Comparison of ENCODE assay signal across 27 cellular contexts in the genomic region with DNA sequence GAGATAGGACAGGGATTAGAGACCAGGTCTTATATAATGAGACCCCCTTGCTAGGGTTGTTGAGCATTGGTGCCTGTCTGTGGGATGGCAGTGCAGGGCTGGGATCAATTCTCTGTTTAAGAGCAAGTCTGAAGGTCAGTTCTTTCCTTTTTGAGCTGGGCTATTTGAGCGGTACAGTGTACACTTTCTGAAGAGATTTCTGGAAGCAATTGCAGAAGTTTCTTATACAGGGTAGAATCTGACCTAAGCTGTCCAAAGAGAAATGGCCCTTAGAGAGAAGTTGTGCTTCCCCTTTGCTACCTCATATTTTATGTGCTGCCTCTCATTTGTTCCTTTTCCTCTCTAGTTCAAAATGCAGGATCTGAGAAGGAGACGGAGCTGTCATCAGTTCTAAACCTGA. TPM values are rescaled to one million over a fixed set of nuclear protein-coding genes. Genes with fewer than 3 reads are reported as not detected.
DNase-seq lines count a peak whose midpoint lies in the region; ATAC-seq and TF ChIP-seq lines count a peak whose summit lies in the region.
"Had no signal": no experiment of that assay in that cellular context is flagged by ENCODE, and none has a peak within 500 bp of the region (broad histone marks: within the 10 kb centered on the region; RNA-seq: fewer than 3 reads in every experiment).

No MANE protein-coding gene starts in this region.

- H3K4me1 ChIP-seq in mucosa of descending colon (ENCODE audit: low read depth) (no peaks in the 10 kb centered on the region), mesenchymal stem cell (ENCODE audit: control insufficient read depth, insufficient read depth, low read depth, low read length) (peaks cover 2% of the 10 kb centered on the region)

- H4K91ac ChIP-seq in mesenchymal stem cell (ENCODE audit: low read length), result no peak overlapping the region

- H3K9me3 ChIP-seq in mucosa of descending colon, result no peaks in the 10 kb centered on the region
- no peaks in the 10 kb centered on the region for H3K9me3 ChIP-seq in mesenchymal stem cell (ENCODE audit: control insufficient read depth, low read length)
- H3K9me3 ChIP-seq: BLaER1 treated with 17β-estradiol and CSF1 and Interleukin-3, amounts not matched to agents 10 nM and 100 nM; heart right ventricle had no signal

- no peak overlapping the region for H3K14ac ChIP-seq in mesenchymal stem cell (ENCODE audit: low read length in 2 of 2)

- H3K4me2 ChIP-seq in mesenchymal stem cell (ENCODE audit: low read length, poor library complexity, severe bottlenecking), result no peak overlapping the region

- no peak for TF ChIP-seq CTCF in dorsolateral prefrontal cortex (IDR thresholded peaks at IDR 0.05 in 54 of 56, conservative IDR thresholded peaks at IDR 0.05 in 2 of 56; ENCODE audit: low read depth in 1 of 56, partially characterized antibody in 56 of 56)
- no peak for TF ChIP-seq CTCF in mucosa of descending colon (IDR thresholded peaks at IDR 0.05)

- no peak overlapping the region for H3K23ac ChIP-seq in mesenchymal stem cell (ENCODE audit: low read length in 2 of 2)

- no CpG with 5 or more reads among the region's 2 CpGs for WGBS in mesenchymal stem cell

- H3K79me1 ChIP-seq in mesenchymal stem cell (replicated peaks; ENCODE audit: low read length, poor library complexity, severe bottlenecking), result peaks cover 18% of the 10 kb centered on the region

- no peak overlapping the region for H2AK5ac ChIP-seq in mesenchymal stem cell (ENCODE audit: low read length, severe bottlenecking)

- H3K27ac ChIP-seq in dorsolateral prefrontal cortex (peak overlapping the region in 55 of 59 donors; percentile 1 to 91 (median 67)), mesenchymal stem cell (ENCODE audit: low read length, poor library complexity, severe bottlenecking) (no peak overlapping the region)
- H3K27ac ChIP-seq: BLaER1 treated with 17β-estradiol and CSF1 and Interleukin-3, amounts not matched to agents 10 nM and 100 nM; heart right ventricle; WERI-Rb-1 had no signal

- no peaks in the 10 kb centered on the region for H3K36me3 ChIP-seq in mucosa of descending colon (ENCODE audit: low read depth)
- peaks cover 0 to 4% of the 10 kb centered on the region in 2 experiments for H3K36me3 ChIP-seq in mesenchymal stem cell (ENCODE audit: control insufficient read depth in 1 of 2, insufficient read depth in 2 of 2, low read depth in 1 of 2, low read length in 2 of 2)
- H3K36me3 ChIP-seq: heart right ventricle, WERI-Rb-1 had no signal

- no peak overlapping the region for H3K4me3 ChIP-seq in dorsolateral prefrontal cortex
- H3K4me3 ChIP-seq in mucosa of descending colon, result no peak overlapping the region
- H3K4me3 ChIP-seq in mesenchymal stem cell (ENCODE audit: insufficient read depth in 1 of 2, low read depth in 1 of 2, low read length in 2 of 2), result no peak overlapping the region
- H3K4me3 ChIP-seq: BLaER1 treated with 17β-estradiol and CSF1 and Interleukin-3, amounts not matched to agents 10 nM and 100 nM; GM12878; heart right ventricle had no signal

- in situ Hi-C loops in KBM-7 (cut with MboI; ENCODE audit: low pct_unique_long_range_greater_than_20kb, low sequenced_read_pairs), result no loop called here

- H4K8ac ChIP-seq in mesenchymal stem cell (ENCODE audit: low read length), result no peak overlapping the region

- H3K9ac ChIP-seq in mesenchymal stem cell (ENCODE audit: low read length), result no peak overlapping the region
- H3K9ac ChIP-seq: BLaER1 treated with 17β-estradiol and CSF1 and Interleukin-3, amounts not matched to agents 10 nM and 100 nM had no signal

- ATAC-seq in mucosa of descending colon (peak; percentile 52), GM18517 (IDR thresholded peaks at IDR 0.05; ENCODE audit: unreplicated experiment) (no peak), GM21526 (IDR thresholded peaks at IDR 0.05; ENCODE audit: low FRiP score, unreplicated experiment) (no peak)
- ATAC-seq: activated T-cell treated with anti-CD3 and anti-CD28 coated beads, Interleukin-2, amount 50 U/mL, for 72 hours; GM12878; heart right ventricle; right cardiac atrium; stimulated activated naive CD8-positive, alpha-beta T cell treated with anti-CD3 and anti-CD28 coated beads, Interleukin-15, Interleukin-2, amounts not matched to agents 100 U/mL and 50 U/mL, for 24 hours; T-helper 17 cell had no signal

- H3K4ac ChIP-seq in mesenchymal stem cell (ENCODE audit: low read depth in 1 of 2, low read length in 2 of 2), result no peak overlapping the region

- H2BK12ac ChIP-seq in mesenchymal stem cell (ENCODE audit: low read length in 2 of 2), result no peak overlapping the region

- intact Hi-C loops in dorsolateral prefrontal cortex (cut with DNase I), result loop anchor here in 1 of 2 donors (10.0 kb wide), 1 partner anchor 68 kb away; no protein-coding TSS in a partner anchor
- intact Hi-C loops in mucosa of descending colon (cut with DNase I, micrococcal nuclease), result no loop called here

- DNase-seq in KBM-7 (peak; percentile 26), OCI-M1 (lab: John Stamatoyannopoulos, UW) (peak; percentile 53), dorsolateral prefrontal cortex (no peak), mucosa of descending colon (no peak), NCI-H526 treated with DMSO at 0.1 percent for 48 hours (lab: John Stamatoyannopoulos, UW) (no peak), mesenchymal stem cell (no peak)
- DNase-seq: activated CD4-positive, alpha-beta T cell treated with anti-CD3 and anti-CD28 coated beads, Interleukin-2, amount 10 ng/mL, durations not matched to agents 24 days and 14 days; activated naive CD4-positive, alpha-beta T cell treated with Interleukin-2 at 50 U/mL for 16 hours; activated T-cell treated with anti-CD3 and anti-CD28 coated beads, Interleukin-2, amount 50 U/mL, for 72 hours; amygdala; central memory CD4-positive, alpha-beta T cell; effector CD8-positive, alpha-beta T cell; heart right ventricle; left cardiac atrium; NCI-H1694 treated with DMSO at 0.1 percent for 48 hours; NCI-H2171 treated with DMSO at 0.1 percent for 48 hours; NCI-H524; NK-92 treated with Interleukin-12 subunit alpha and Interleukin-12 subunit beta, amount 100 ng/mL, for 24 hours; right cardiac atrium; stimulated activated CD4-positive, alpha-beta T cell treated with anti-CD3 and anti-CD28 coated beads, Interleukin-12 subunit alpha, Interleukin-12 subunit beta, amount 100 ng/mL, for 4 hours; stimulated activated naive CD8-positive, alpha-beta T cell treated with anti-CD3 and anti-CD28 coated beads, Interleukin-15, Interleukin-2, amounts not matched to agents 100 U/mL and 50 U/mL, for 24 hours; T-helper 17 cell; WERI-Rb-1 had no signal

- H2BK15ac ChIP-seq in mesenchymal stem cell (ENCODE audit: low read depth, poor library complexity, severe bottlenecking), result no peak overlapping the region

- H2BK5ac ChIP-seq in mesenchymal stem cell (ENCODE audit: low read depth, low read length, poor library complexity, severe bottlenecking), result no peak overlapping the region

- no peak overlapping the region for H2AFZ ChIP-seq in mesenchymal stem cell (ENCODE audit: low read depth, low read length)

- H2BK120ac ChIP-seq in mesenchymal stem cell (ENCODE audit: low read depth, low read length), result no peak overlapping the region

- H3K27me3 ChIP-seq in dorsolateral prefrontal cortex (no peaks in the 10 kb centered on the region), mesenchymal stem cell (ENCODE audit: control insufficient read depth in 1 of 2, insufficient read depth in 1 of 2, low read length in 2 of 2) (no peaks in the 10 kb centered on the region)
- H3K27me3 ChIP-seq: BLaER1 treated with 17β-estradiol and CSF1 and Interleukin-3, amounts not matched to agents 10 nM and 100 nM; heart right ventricle had no signal

- peak overlapping the region in 1 of 2 experiments; percentile 22 for H3K18ac ChIP-seq in mesenchymal stem cell (ENCODE audit: low read depth in 1 of 2, low read length in 2 of 2)

RNA-seq across cellular contexts. Expression of a gene that starts 35.8 kb away (rescaled TPM):
- total RNA-seq in dorsolateral prefrontal cortex (100 to 1,000 TPM in 73 of 120 experiments, 10 to 100 TPM in 47; 71.1 to 144 (median 102) TPM), mucosa of descending colon (10 to 100 TPM; 31.9 to 41.1 (median 32.8) TPM)
- 29.3 TPM for polyA plus RNA-seq in mesenchymal stem cell (2013, experiment 1 of 2)
- 28.4 TPM for polyA plus RNA-seq in mesenchymal stem cell (2013, experiment 2 of 2)

RNA-seq across cellular contexts. Expression of a gene that starts 54.0 kb away (rescaled TPM):
- 100 to 1,000 TPM in 72 of 120 experiments, 10 to 100 TPM in 48; 56.0 to 339 (median 107) TPM for total RNA-seq in dorsolateral prefrontal cortex
- total RNA-seq in mucosa of descending colon, result 10 to 100 TPM; 19.7 to 50.0 (median 35.3) TPM
- 25.1 TPM for polyA plus RNA-seq in mesenchymal stem cell (2013, experiment 1 of 2)
- 23.9 TPM for polyA plus RNA-seq in mesenchymal stem cell (2013, experiment 2 of 2)
- total RNA-seq: T-helper 17 cell had no signal

Comparison
In these comparisons a context has a peak if more than half of its experiments do, and no peak if none do; other contexts are left out.
1. DNase-seq: peak in KBM-7 (single experiment) and OCI-M1 (single experiment); none in dorsolateral prefrontal cortex (0 of 10), mucosa of descending colon (0 of 3), NCI-H526 treated with DMSO at 0.1 percent for 48 hours (single experiment) and mesenchymal stem cell (single experiment).